ENCODE assay signal across 2 cellular contexts in genomic region chr1:26070808-26071342, GRCh38.
TF ChIP-seq lines count a peak whose summit lies in the region.

No MANE protein-coding gene starts in this region.

TF ChIP-seq in HEK293, 187 proteins besides CTCF, POLR2A, EP300 and RAD21:
- TF ChIP-seq OSR2 (tag by site-specific recombination; IDR thresholded peaks at IDR 0.05) (peak; percentile 33; the same call in 1 of the 2 replicates), ZNF146 (tag by site-specific recombination; IDR thresholded peaks at IDR 0.05) (no peak)
TF ChIP-seq in HEK293: peak in this region for 1.

TF ChIP-seq in HepG2, 621 proteins besides CTCF, POLR2A, EP300 and RAD21:
- TF ChIP-seq ZFP36 (IDR thresholded peaks at IDR 0.05; ENCODE audit: borderline replicate concordance, low read depth, low read length, partially characterized antibody) (no peak), KDM3A (CRISPR knock-in tag; IDR thresholded peaks at IDR 0.05; ENCODE audit: low read depth) (no peak)
